Comparison of ENCODE assay signal across 18 cellular contexts in the genomic region with DNA sequence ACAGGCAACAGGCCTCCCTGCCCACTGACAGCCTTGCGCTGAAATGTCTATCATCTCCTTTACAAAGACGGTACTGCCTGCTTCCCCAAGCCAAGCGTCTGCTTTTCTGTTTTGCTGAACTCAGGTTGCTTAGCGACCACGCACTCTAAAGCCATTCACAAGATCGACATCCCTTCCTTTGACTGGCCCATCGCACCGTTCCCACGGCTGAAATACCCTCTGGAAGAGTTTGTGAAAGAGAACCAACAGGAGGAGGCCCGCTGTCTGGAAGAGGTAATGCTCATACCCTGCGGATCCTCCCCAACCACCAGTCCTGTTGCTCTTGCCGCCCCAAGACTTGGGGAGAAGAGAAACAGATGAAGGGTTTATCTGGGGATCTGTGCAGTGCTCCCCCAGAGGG. TPM values are rescaled to one million over a fixed set of nuclear protein-coding genes. Genes with fewer than 3 reads are reported as not detected.
DNase-seq lines count a peak whose midpoint lies in the region; TF ChIP-seq lines count a peak whose summit lies in the region.
"Had no signal": no experiment of that assay in that cellular context is flagged by ENCODE, and none has a peak within 500 bp of the region (broad histone marks: within the 10 kb centered on the region; RNA-seq: fewer than 3 reads in every experiment).

No MANE protein-coding gene starts in this region.

- TF ChIP-seq CTCF in brain (conservative IDR thresholded peaks at IDR 0.05) (no peak), spleen (IDR thresholded peaks at IDR 0.05 in 8 of 11, conservative IDR thresholded peaks at IDR 0.05 in 3 of 11) (no peak), osteocyte (IDR thresholded peaks at IDR 0.05) (no peak)

- 84 to 90% (median 88%) methylated on average over 12 of the region's 12 CpGs for WGBS in spleen, 5 donors

- no peak overlapping the region for H3K4me3 ChIP-seq in spleen
- H3K4me3 ChIP-seq: BLaER1, Peyer's patch had no signal

- no peaks in the 10 kb centered on the region for H3K9me3 Mint-ChIP-seq in brain
- no peaks in the 10 kb centered on the region for H3K9me3 Mint-ChIP-seq in osteocyte (ENCODE audit: unreplicated experiment)
- H3K9me3 Mint-ChIP-seq: CD8-positive, alpha-beta T cell had no signal

- no peaks in the 10 kb centered on the region for H3K27me3 ChIP-seq in spleen (replicated peaks in 1 of 7)
- H3K27me3 ChIP-seq: BLaER1, Peyer's patch had no signal

- H3K27ac ChIP-seq in spleen: no peak overlapping the region
- H3K27ac ChIP-seq: BLaER1, Peyer's patch had no signal

- intact Hi-C loops in spleen (cut with DNase I; ENCODE audit: low total_unique reads): no loop called here

- H3K4me3 Mint-ChIP-seq in brain (peak overlapping the region in 3 of 5 experiments; percentile 10 to 33 (median 31)), osteocyte (ENCODE audit: unreplicated experiment) (no peak overlapping the region)
- H3K4me3 Mint-ChIP-seq: CD8-positive, alpha-beta T cell had no signal

- H3K36me3 Mint-ChIP-seq in brain: peaks cover 76% of the 10 kb centered on the region
- no peaks in the 10 kb centered on the region for H3K36me3 Mint-ChIP-seq in osteocyte (ENCODE audit: unreplicated experiment)

- H3K27ac Mint-ChIP-seq in brain: peak overlapping the region; percentile 19 to 92 (median 86)
- H3K27ac Mint-ChIP-seq in osteocyte (ENCODE audit: unreplicated experiment): no peak overlapping the region
- H3K27ac Mint-ChIP-seq: CD8-positive, alpha-beta T cell had no signal

- H3K9me3 ChIP-seq in spleen: no peaks in the 10 kb centered on the region
- H3K9me3 ChIP-seq: BLaER1, Peyer's patch had no signal

- DNase-seq in NCI-H748 (lab: John Stamatoyannopoulos, UW; ENCODE audit: unreplicated experiment) (peak; percentile 35), NCI-H748 treated with DMSO at 0.1 percent for 48 hours (lab: John Stamatoyannopoulos, UW) (no peak), left kidney (ENCODE audit: low read depth, low spot score) (peak; percentile 30), spleen (peak; percentile 44), osteocyte (ENCODE audit: extremely low spot score, unreplicated experiment) (no peak), T-helper 9 cell (no peak)
- no peak for DNase-seq in activated CD4-positive, alpha-beta T cell treated with anti-CD3 and anti-CD28 coated beads for 1 hour
- DNase-seq: CD8-positive, alpha-beta T cell; GF-D8; GOT3; Kasumi-1; NCI-H1105 treated with DMSO at 0.1 percent for 48 hours; NCI-H187 treated with DMSO at 0.1 percent for 48 hours; NCI-H2171 treated with DMSO at 0.1 percent for 48 hours; NCI-H446 treated with DMSO at 0.1 percent for 48 hours; Peyer's patch had no signal

- TF ChIP-seq POLR2A in spleen (IDR thresholded peaks at IDR 0.05): no peak

- H3K27me3 Mint-ChIP-seq in brain (peaks cover 3% of the 10 kb centered on the region), osteocyte (ENCODE audit: unreplicated experiment) (no peaks in the 10 kb centered on the region)

- H3K36me3 ChIP-seq in spleen: peaks cover 0 to 91% (median 23%) of the 10 kb centered on the region in 6 donors

- H3K4me1 Mint-ChIP-seq in brain: peaks cover 13% of the 10 kb centered on the region
- no peaks in the 10 kb centered on the region for H3K4me1 Mint-ChIP-seq in osteocyte (ENCODE audit: unreplicated experiment)

- no peaks in the 10 kb centered on the region for H3K4me1 ChIP-seq in spleen
- H3K4me1 ChIP-seq: Peyer's patch had no signal

RNA-seq across cellular contexts. Expression of gene TMEM186, which starts 28.7 kb away (rescaled TPM):
- 12.4 TPM for polyA plus RNA-seq in brain (ENCODE audit: insufficient read depth, low read depth, low replicate concordance)
- 10 to 100 TPM in 1 of 7 donors, 1 to 10 TPM in 6; 5.8 to 12.1 (median 8.1) TPM for total RNA-seq in spleen
- polyA plus RNA-seq in spleen: 10 to 100 TPM; 10.3 to 13.3 (median 11.3) TPM
- 11.9 and 12.1 TPM in 2 replicates for total RNA-seq in osteocyte

RNA-seq across cellular contexts. Expression of gene PMM2, which starts 28.9 kb away (rescaled TPM):
- 4.8 TPM for polyA plus RNA-seq in brain (ENCODE audit: insufficient read depth, low read depth, low replicate concordance)
- total RNA-seq in spleen: 10 to 100 TPM; 26.5 to 38.8 (median 33.6) TPM
- 10 to 100 TPM; 13.0 to 14.4 (median 13.2) TPM for polyA plus RNA-seq in spleen
- 42.9 and 45.3 TPM in 2 replicates for total RNA-seq in osteocyte

Comparison
In these comparisons a context has a peak if more than half of its experiments do, and no peak if none do; other contexts are left out.
1. DNase-seq: peak in NCI-H748 (single experiment), left kidney (single experiment) and spleen (single experiment); none in NCI-H748 treated with DMSO at 0.1 percent for 48 hours (single experiment), osteocyte (single experiment), T-helper 9 cell (single experiment) and activated CD4-positive, alpha-beta T cell treated with anti-CD3 and anti-CD28 coated beads for 1 hour (single experiment).